Comparison of ENCODE assay signal across 15 cellular contexts in genomic region chr10:8417631-8418030, GRCh38.
DNase-seq lines count a peak whose midpoint lies in the region; ATAC-seq and TF ChIP-seq lines count a peak whose summit lies in the region.
"Had no signal": no experiment of that assay in that cellular context is flagged by ENCODE, and none has a peak within 500 bp of the region (broad histone marks: within the 10 kb centered on the region; RNA-seq: fewer than 3 reads in every experiment).

No MANE protein-coding gene starts in this region.

- peak overlapping the region; percentile 1 for H2BK15ac ChIP-seq in mesendoderm (replicated peaks; ENCODE audit: low read depth)

- H3K79me1 ChIP-seq in mesendoderm (ENCODE audit: low read length): no peaks in the 10 kb centered on the region

- no peaks in the 10 kb centered on the region for H3K9me3 Mint-ChIP-seq in CD8-positive, alpha-beta T cell
- no peaks in the 10 kb centered on the region for H3K9me3 Mint-ChIP-seq in Calu3 (ENCODE audit: low read depth, unreplicated experiment)
- peaks cover 4% of the 10 kb centered on the region for H3K9me3 Mint-ChIP-seq in activated T-helper 2 cell treated with anti-CD3 and anti-CD28 coated beads, Interferon-gamma antibody, Interleukin-2, Interleukin-4, amounts not matched to agents 10 μg/mL and 5 μg/mL and 100 μg/mL, durations not matched to agents 14 hours and 24 hours and 36 hours

- H3K18ac ChIP-seq in mesendoderm (ENCODE audit: low read length): no peak overlapping the region

- intact Hi-C loops in CD8-positive, alpha-beta T cell (cut with DNase I, micrococcal nuclease): loop anchor here in 1 of 2 experiments (5.0 to 10.0 kb wide), 2 partner anchors 85 to 1873 kb away; no protein-coding TSS in a partner anchor
- intact Hi-C loops in Calu3 (cut with micrococcal nuclease; ENCODE audit: unreplicated experiment): no loop called here
- intact Hi-C loops in activated T-helper 2 cell treated with anti-CD3 and anti-CD28 coated beads, Interferon-gamma antibody, Interleukin-2, Interleukin-4, amounts not matched to agents 10 μg/mL and 5 μg/mL and 100 μg/mL, durations not matched to agents 14 hours and 24 hours and 36 hours (cut with micrococcal nuclease): loop anchor here (2.0 to 5.0 kb wide), 10 partner anchors 57 to 885 kb away; partner anchors contain the start of gene GATA3

- no peak overlapping the region for H3K4ac ChIP-seq in mesendoderm (ENCODE audit: low read depth, low read length)

- peaks cover 30% of the 10 kb centered on the region for H3K4me1 Mint-ChIP-seq in CD8-positive, alpha-beta T cell (ENCODE audit: low read depth)
- H3K4me1 Mint-ChIP-seq in Calu3 (ENCODE audit: low read depth, unreplicated experiment): peaks cover 11% of the 10 kb centered on the region
- peaks cover 56% of the 10 kb centered on the region for H3K4me1 Mint-ChIP-seq in activated T-helper 2 cell treated with anti-CD3 and anti-CD28 coated beads, Interferon-gamma antibody, Interleukin-2, Interleukin-4, amounts not matched to agents 10 μg/mL and 5 μg/mL and 100 μg/mL, durations not matched to agents 14 hours and 24 hours and 36 hours (ENCODE audit: low read depth)

- H3K36me3 Mint-ChIP-seq in CD8-positive, alpha-beta T cell: no peaks in the 10 kb centered on the region
- no peaks in the 10 kb centered on the region for H3K36me3 Mint-ChIP-seq in Calu3 (ENCODE audit: insufficient read depth, unreplicated experiment)
- peaks cover 45% of the 10 kb centered on the region for H3K36me3 Mint-ChIP-seq in activated T-helper 2 cell treated with anti-CD3 and anti-CD28 coated beads, Interferon-gamma antibody, Interleukin-2, Interleukin-4, amounts not matched to agents 10 μg/mL and 5 μg/mL and 100 μg/mL, durations not matched to agents 14 hours and 24 hours and 36 hours (ENCODE audit: low read depth)

- H3K36me3 ChIP-seq in CD8-positive, alpha-beta T cell (ENCODE audit: insufficient read depth, low read length): no peaks in the 10 kb centered on the region
- H3K36me3 ChIP-seq in mesendoderm (ENCODE audit: control insufficient read depth, insufficient read depth, low read length) (no peaks in the 10 kb centered on the region), Karpas-422 (ENCODE audit: insufficient read depth, low read length) (no peaks in the 10 kb centered on the region)
- H3K36me3 ChIP-seq: BE2C, Peyer's patch had no signal

- no peak for ATAC-seq in CD8-positive, alpha-beta T cell
- ATAC-seq in GM21576 (IDR thresholded peaks at IDR 0.05; ENCODE audit: unreplicated experiment): no peak

- H3K79me2 ChIP-seq in mesendoderm (ENCODE audit: control insufficient read depth, insufficient read depth, low read length) (no peaks in the 10 kb centered on the region), Karpas-422 (ENCODE audit: low read length) (no peaks in the 10 kb centered on the region)

- H2BK5ac ChIP-seq in mesendoderm (ENCODE audit: low read length): no peak overlapping the region

- H4K5ac ChIP-seq in mesendoderm (ENCODE audit: low read length): no peak overlapping the region

- H3K9me3 ChIP-seq in CD8-positive, alpha-beta T cell (ENCODE audit: low read length): no peaks in the 10 kb centered on the region
- no peaks in the 10 kb centered on the region for H3K9me3 ChIP-seq in Karpas-422 (ENCODE audit: low read length)
- H3K9me3 ChIP-seq: BE2C, Peyer's patch had no signal

- no peak overlapping the region for H3K4me3 ChIP-seq in CD8-positive, alpha-beta T cell (ENCODE audit: low read depth, low read length)
- H3K4me3 ChIP-seq in mesendoderm (ENCODE audit: low read length): no peak overlapping the region
- no peak overlapping the region for H3K4me3 ChIP-seq in Karpas-422 (ENCODE audit: low read length)
- H3K4me3 ChIP-seq: Peyer's patch had no signal

- H3K9ac ChIP-seq in mesendoderm (ENCODE audit: low read length): no peak overlapping the region
- H3K9ac ChIP-seq in Karpas-422 (ENCODE audit: low read length): no peak overlapping the region

- no peak overlapping the region for H3K27ac ChIP-seq in CD8-positive, alpha-beta T cell (ENCODE audit: low read depth, low read length)
- H3K27ac ChIP-seq in mesendoderm (ENCODE audit: low read depth, low read length) (no peak overlapping the region), Karpas-422 (ENCODE audit: low read length) (no peak overlapping the region)

- no peak for TF ChIP-seq CTCF in CD8-positive, alpha-beta T cell (IDR thresholded peaks at IDR 0.05)
- TF ChIP-seq CTCF in Calu3 (IDR thresholded peaks at IDR 0.05; ENCODE audit: unreplicated experiment): no peak

- no peak overlapping the region for H3K56ac ChIP-seq in mesendoderm (ENCODE audit: low read length)

- H2AFZ ChIP-seq in Karpas-422 (ENCODE audit: low read length): no peak overlapping the region

- no TSS peak for BruUV-seq in Calu3 (replicated peaks; lab: Mats Ljungman, UMichigan)

- DNase-seq in CD8-positive, alpha-beta T cell: no peak
- DNase-seq in Calu3 (no peak), mesendoderm (no peak), dermis blood vessel endothelial cell (no peak), Karpas-422 (no peak)
- DNase-seq in activated T-helper 2 cell treated with anti-CD3 and anti-CD28 coated beads, Interferon-gamma antibody, Interleukin-2, Interleukin-4, amounts not matched to agents 10 μg/mL and 5 μg/mL and 100 μg/mL, durations not matched to agents 14 hours and 24 hours and 36 hours (ENCODE audit: low spot score): no peak
- DNase-seq: BE2C, DMS153, NCI-H1417 treated with DMSO at 0.1 percent for 48 hours, NCI-H2029, NCI-H510A, NCI-H82, Peyer's patch, Right ventricle myocardium superior had no signal

- no peak overlapping the region for H4K8ac ChIP-seq in mesendoderm (ENCODE audit: low read depth, low read length)

- H3K9me2 ChIP-seq in Karpas-422 (replicated peaks; ENCODE audit: insufficient read depth, low read length): no peaks in the 10 kb centered on the region

- H3K4me3 Mint-ChIP-seq in CD8-positive, alpha-beta T cell: no peak overlapping the region
- H3K4me3 Mint-ChIP-seq in Calu3 (ENCODE audit: low read depth, unreplicated experiment): no peak overlapping the region
- no peak overlapping the region for H3K4me3 Mint-ChIP-seq in activated T-helper 2 cell treated with anti-CD3 and anti-CD28 coated beads, Interferon-gamma antibody, Interleukin-2, Interleukin-4, amounts not matched to agents 10 μg/mL and 5 μg/mL and 100 μg/mL, durations not matched to agents 14 hours and 24 hours and 36 hours (ENCODE audit: low read depth)

- H3K4me1 ChIP-seq in CD8-positive, alpha-beta T cell (ENCODE audit: insufficient read depth, low read length): peaks cover 19% of the 10 kb centered on the region
- no peaks in the 10 kb centered on the region for H3K4me1 ChIP-seq in mesendoderm (ENCODE audit: control insufficient read depth, low read depth, low read length)
- no peaks in the 10 kb centered on the region for H3K4me1 ChIP-seq in Karpas-422 (ENCODE audit: low read length)
- H3K4me1 ChIP-seq: BE2C, Peyer's patch had no signal

- H2BK120ac ChIP-seq in mesendoderm (ENCODE audit: low read depth, low read length): no peak overlapping the region

- H3K27me3 Mint-ChIP-seq in CD8-positive, alpha-beta T cell (ENCODE audit: low read depth): no peaks in the 10 kb centered on the region
- no peaks in the 10 kb centered on the region for H3K27me3 Mint-ChIP-seq in Calu3 (ENCODE audit: unreplicated experiment)
- no peaks in the 10 kb centered on the region for H3K27me3 Mint-ChIP-seq in activated T-helper 2 cell treated with anti-CD3 and anti-CD28 coated beads, Interferon-gamma antibody, Interleukin-2, Interleukin-4, amounts not matched to agents 10 μg/mL and 5 μg/mL and 100 μg/mL, durations not matched to agents 14 hours and 24 hours and 36 hours (ENCODE audit: low read depth)

- H3K4me2 ChIP-seq in mesendoderm (ENCODE audit: low read length): no peak overlapping the region
- H3K4me2 ChIP-seq in Karpas-422 (ENCODE audit: low read depth, low read length, poor library complexity, severe bottlenecking): no peak overlapping the region

- no peak overlapping the region for H2AK5ac ChIP-seq in mesendoderm (ENCODE audit: low read length)

- POLR2A ChIA-PET in CD8-positive, alpha-beta T cell (lab: Charles Lee): interaction anchor here (0.6 kb wide), 1 partner anchor 357 kb away, joined by 3 read pairs; no protein-coding TSS in a partner anchor

- H3K27me3 ChIP-seq in CD8-positive, alpha-beta T cell (ENCODE audit: insufficient read depth, low read length): no peaks in the 10 kb centered on the region
- H3K27me3 ChIP-seq in mesendoderm (ENCODE audit: insufficient read depth, low read length, poor library complexity) (no peaks in the 10 kb centered on the region), Karpas-422 (ENCODE audit: low read length) (no peaks in the 10 kb centered on the region)
- H3K27me3 ChIP-seq: BE2C, Peyer's patch had no signal

- WGBS in mesendoderm (ENCODE audit: extremely low coverage, insufficient coverage, low lambda C conversion rate): no CpG with 5 or more reads among the region's 1 CpG

- H3K23ac ChIP-seq in mesendoderm (ENCODE audit: low read length): no peak overlapping the region

- H3K27ac Mint-ChIP-seq in CD8-positive, alpha-beta T cell: peak overlapping the region; percentile 72
- H3K27ac Mint-ChIP-seq in Calu3 (ENCODE audit: unreplicated experiment): peak overlapping the region; percentile 58
- H3K27ac Mint-ChIP-seq in activated T-helper 2 cell treated with anti-CD3 and anti-CD28 coated beads, Interferon-gamma antibody, Interleukin-2, Interleukin-4, amounts not matched to agents 10 μg/mL and 5 μg/mL and 100 μg/mL, durations not matched to agents 14 hours and 24 hours and 36 hours: peak overlapping the region; percentile 95

- H4K20me1 ChIP-seq in Karpas-422 (ENCODE audit: insufficient read depth, low read depth, low read length): no peaks in the 10 kb centered on the region

- CTCF ChIA-PET in CD8-positive, alpha-beta T cell (lab: Charles Lee): interaction anchor here (1.0 kb wide), 1 partner anchor 356 kb away, joined by 3 read pairs; no protein-coding TSS in a partner anchor
- CTCF ChIA-PET in Calu3 (lab: Charles Lee): no interaction called here
